In the genomic region with DNA sequence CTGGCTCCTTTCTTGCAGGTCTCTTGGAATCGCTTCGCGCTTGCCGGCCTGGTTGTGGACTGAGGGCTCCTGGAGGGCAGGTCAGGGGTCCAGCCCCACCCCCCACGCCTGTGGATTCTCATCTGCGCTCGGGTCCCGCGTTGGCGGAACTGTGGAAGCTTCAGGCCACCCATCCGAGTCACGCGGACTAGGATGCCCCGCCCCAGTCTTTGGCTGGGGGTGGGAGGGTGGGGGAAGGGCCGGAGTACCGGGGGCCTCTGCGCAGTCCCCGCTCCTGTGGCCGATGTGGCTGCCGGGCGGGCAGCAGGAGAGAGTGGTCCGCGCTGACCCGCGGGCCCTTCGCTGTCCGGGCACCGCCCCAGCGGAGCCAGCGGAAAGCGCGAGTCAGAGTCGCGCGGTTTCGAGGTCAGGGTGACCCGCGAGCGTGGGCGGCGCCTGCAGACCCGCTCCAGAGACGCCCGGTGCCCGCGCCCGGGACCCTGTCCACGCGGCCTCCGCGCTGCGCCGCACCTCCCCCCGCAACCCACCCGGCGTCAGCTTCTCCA, we compare ENCODE assay signal across 8 cellular contexts.
DNase-seq lines count a peak whose midpoint lies in the region; ATAC-seq, FAIRE-seq and TF ChIP-seq lines count a peak whose summit lies in the region.

No MANE protein-coding gene starts in this region.

- H3K4me1 ChIP-seq in H1 (replicated peaks in 1 of 4; ENCODE audit: control insufficient read depth in 3 of 4, insufficient read depth in 4 of 4, low read length in 3 of 4) (no peaks in the 10 kb centered on the region; a peak in 2 of 7 replicates), mesendoderm (ENCODE audit: control insufficient read depth, low read depth, low read length) (no peaks in the 10 kb centered on the region), stomach (peaks cover 10 to 52% (median 21%) of the 10 kb centered on the region in 4 donors)

- H3K4me2 ChIP-seq in H1 (ENCODE audit: insufficient read depth in 1 of 2, low read depth in 2 of 2, low read length in 2 of 2) (peak overlapping the region; percentile 57 to 80), mesendoderm (ENCODE audit: low read length) (peak overlapping the region; percentile 71)

- in situ Hi-C loops in GM18951 (cut with MboI; ENCODE audit: low sequenced_read_pairs, unreplicated experiment) (loop anchor here (25.0 kb wide), 1 partner anchor 229 kb away; no protein-coding TSS in a partner anchor), GM13977 (cut with MboI; ENCODE audit: low pct_unique_long_range_greater_than_20kb, low sequenced_read_pairs, unreplicated experiment) (no loop called here)

- H3K23ac ChIP-seq in H1 (ENCODE audit: insufficient read length) (no peak overlapping the region), mesendoderm (ENCODE audit: low read length) (no peak overlapping the region)

- H2BK120ac ChIP-seq in H1 (replicated peaks; ENCODE audit: low read depth, low read length) (no peak overlapping the region), mesendoderm (ENCODE audit: low read depth, low read length) (no peak overlapping the region)

- peak overlapping the region; percentile 63; the same call in 1 of the 2 replicates for H4K8ac ChIP-seq in H1 (ENCODE audit: extremely low read depth, insufficient read depth, low read length)
- no peak overlapping the region for H4K8ac ChIP-seq in mesendoderm (ENCODE audit: low read depth, low read length)

- TF ChIP-seq EP300 in H1 (IDR thresholded peaks at IDR 0.05; ENCODE audit: borderline replicate concordance in 1 of 2, low read depth in 2 of 2, low read length in 2 of 2) (no peak), stomach (IDR thresholded peaks at IDR 0.05) (no peak)

- POLR2A ChIA-PET in H1 (lab: Charles Lee; ENCODE audit: partially characterized antibody): interaction anchor here (0.7 kb wide), 1 partner anchor 109 kb away, joined by 4 read pairs; no protein-coding TSS in a partner anchor

- H3K4me3 ChIP-seq in H1 (ENCODE audit: extremely low read depth in 1 of 4, insufficient read depth in 2 of 4, low read depth in 3 of 4, low read length in 4 of 4): peak overlapping the region; percentile 34 to 69 (median 39)
- H3K4me3 ChIP-seq in mesendoderm (ENCODE audit: low read length): peak overlapping the region; percentile 28
- H3K4me3 ChIP-seq in stomach: peak overlapping the region; percentile 53 to 60 (median 55)

- TF ChIP-seq RAD21 in H1 (IDR thresholded peaks at IDR 0.05 in 1 of 2, conservative IDR thresholded peaks at IDR 0.05 in 1 of 2; ENCODE audit: low read depth in 2 of 2, low read length in 2 of 2): no peak

- H4K20me1 ChIP-seq in H1 (replicated peaks in 1 of 2; ENCODE audit: control insufficient read depth in 1 of 2, insufficient read depth in 2 of 2, low read length in 2 of 2): peaks cover 0 to 3% of the 10 kb centered on the region in 2 experiments

- H2BK5ac ChIP-seq in H1 (ENCODE audit: low read depth, low read length): no peak overlapping the region
- no peak overlapping the region for H2BK5ac ChIP-seq in mesendoderm (ENCODE audit: low read length)

- no peak overlapping the region for H3K4ac ChIP-seq in H1 (replicated peaks; ENCODE audit: insufficient read length, low read depth, low read length)
- H3K4ac ChIP-seq in mesendoderm (ENCODE audit: low read depth, low read length): peak overlapping the region; percentile 82

- H3K9me3 ChIP-seq in H1 (ENCODE audit: insufficient read depth in 2 of 2, low read depth in 1 of 2, low read length in 1 of 2) (no peaks in the 10 kb centered on the region), stomach (no peaks in the 10 kb centered on the region)

- no peaks in the 10 kb centered on the region for H3K79me2 ChIP-seq in H1 (ENCODE audit: control insufficient read depth in 1 of 2, insufficient read depth in 2 of 2, low read length in 2 of 2)
- no peaks in the 10 kb centered on the region for H3K79me2 ChIP-seq in mesendoderm (ENCODE audit: control insufficient read depth, insufficient read depth, low read length)

- no peak for FAIRE-seq in H1 (lab: Jason Lieb, UNC)

- 8% methylated on average over 12 of the region's 56 CpGs; no CpG with 5 or more reads in 1 of the 2 experiments for WGBS in H1 (ENCODE audit: extremely low coverage in 1 of 2, insufficient coverage in 1 of 2, insufficient read length in 1 of 2, insufficient replicate concordance in 2 of 2, low coverage in 1 of 2, low lambda C conversion rate in 2 of 2, missing lambda C conversion rate in 1 of 2), 2 experiments
- no CpG with 5 or more reads among the region's 56 CpGs for WGBS in mesendoderm (ENCODE audit: extremely low coverage, insufficient coverage, low lambda C conversion rate)
- WGBS in stomach, 5 donors: 2 to 7% (median 4%) methylated on average over 23 to 56 of the region's 56 CpGs

- DNase-seq in activated CD4-positive, alpha-beta T cell treated with anti-CD3 and anti-CD28 coated beads for 48 hours: peak; percentile 60
- no peak for DNase-seq in H1 (ENCODE audit: low read depth in 1 of 2, low spot score in 2 of 2)
- DNase-seq in mesendoderm: peak; percentile 13
- DNase-seq in stomach: peak; percentile 42
- DNase-seq in GM13977 (ENCODE audit: low spot score): no peak

- H4K5ac ChIP-seq in H1 (ENCODE audit: insufficient read length, low read depth, low read length): no peak overlapping the region
- no peak overlapping the region for H4K5ac ChIP-seq in mesendoderm (ENCODE audit: low read length)

- H3K27ac ChIP-seq in H1 (ENCODE audit: low read depth, low read length) (no peak overlapping the region), mesendoderm (ENCODE audit: low read depth, low read length) (no peak overlapping the region), stomach (peak overlapping the region; percentile 37 to 86 (median 77))

- H3K27me3 ChIP-seq in H1 (replicated peaks in 1 of 4; ENCODE audit: control insufficient read depth in 3 of 4, extremely low read depth in 1 of 4, insufficient read depth in 3 of 4, low read length in 3 of 4): peaks cover 0 to 13% (median 10%) of the 10 kb centered on the region in 4 experiments; a peak in 5 of 7 replicates
- H3K27me3 ChIP-seq in mesendoderm (ENCODE audit: insufficient read depth, low read length, poor library complexity): no peaks in the 10 kb centered on the region
- no peaks in the 10 kb centered on the region for H3K27me3 ChIP-seq in stomach

- ATAC-seq in HG02623 (IDR thresholded peaks at IDR 0.05; ENCODE audit: unreplicated experiment) (no peak), HG02973 (IDR thresholded peaks at IDR 0.05; ENCODE audit: unreplicated experiment) (no peak)

- H3K56ac ChIP-seq in H1 (replicated peaks; ENCODE audit: insufficient read length, low read depth, low read length): no peak overlapping the region
- H3K56ac ChIP-seq in mesendoderm (ENCODE audit: low read length): peak overlapping the region; percentile 88

- H2AK5ac ChIP-seq in H1 (ENCODE audit: low read depth, low read length) (no peak overlapping the region), mesendoderm (ENCODE audit: low read length) (no peak overlapping the region)

- H3K36me3 ChIP-seq in H1 (ENCODE audit: control insufficient read depth in 2 of 4, insufficient read depth in 4 of 4, low read length in 3 of 4) (no peaks in the 10 kb centered on the region), mesendoderm (ENCODE audit: control insufficient read depth, insufficient read depth, low read length) (no peaks in the 10 kb centered on the region), stomach (no peaks in the 10 kb centered on the region)

- intact Hi-C loops in stomach (cut with DNase I; ENCODE audit: low total_unique reads): no loop called here

- no peak overlapping the region for H3K14ac ChIP-seq in H1 (ENCODE audit: insufficient read length)

- TF ChIP-seq POLR2A in GM18951 (IDR thresholded peaks at IDR 0.05; ENCODE audit: extremely low read depth, insufficient read depth, insufficient read length): peak; percentile 44
- TF ChIP-seq POLR2A in H1 (IDR thresholded peaks at IDR 0.05; ENCODE audit: control extremely low read depth in 1 of 2, low read depth in 2 of 2, low read length in 2 of 2): no peak
- no peak for TF ChIP-seq POLR2A in stomach (IDR thresholded peaks at IDR 0.05)

- peaks cover 3% of the 10 kb centered on the region; the same call in 1 of the 2 replicates for H3K23me2 ChIP-seq in H1 (ENCODE audit: low read depth, low read length)

- 0 out of 2 replicates have a peak overlapping the region, but pooled peaks have one; percentile 78 for H3K18ac ChIP-seq in H1 (ENCODE audit: extremely low read depth, low read length)
- H3K18ac ChIP-seq in mesendoderm (ENCODE audit: low read length): peak overlapping the region; percentile 12

- H3K79me1 ChIP-seq in H1 (ENCODE audit: low read depth, low read length) (no peaks in the 10 kb centered on the region), mesendoderm (ENCODE audit: low read length) (no peaks in the 10 kb centered on the region)

- CTCF ChIA-PET in H1 (lab: Charles Lee; ENCODE audit: partially characterized antibody): interaction anchor here (0.8 to 15.1 kb wide), 8 partner anchors 8 to 203 kb away, joined by 3 to 199 read pairs (median 8); no protein-coding TSS in a partner anchor

- no peak overlapping the region for H2BK12ac ChIP-seq in H1 (ENCODE audit: low read depth, low read length)

- H4K91ac ChIP-seq in H1 (replicated peaks; ENCODE audit: insufficient read length, low read length): no peak overlapping the region

- peak overlapping the region; percentile 56; the same call in 1 of the 2 replicates for H2AFZ ChIP-seq in H1 (ENCODE audit: low read length)

- H2BK20ac ChIP-seq in H1 (ENCODE audit: low read length): no peak overlapping the region

- H2BK15ac ChIP-seq in H1 (ENCODE audit: low read length) (no peak overlapping the region), mesendoderm (replicated peaks; ENCODE audit: low read depth) (no peak overlapping the region)

- H3K9ac ChIP-seq in H1 (replicated peaks in 1 of 4; ENCODE audit: extremely low read depth in 1 of 4, low read depth in 3 of 4, low read length in 3 of 4) (no peak overlapping the region; a peak in 1 of 7 replicates), mesendoderm (ENCODE audit: low read length) (peak overlapping the region; percentile 68)

- TF ChIP-seq CTCF in H1 (IDR thresholded peaks at IDR 0.05; ENCODE audit: control extremely low read depth in 1 of 3, insufficient read depth in 1 of 3, low read depth in 1 of 3, low read length in 3 of 3): no peak
- TF ChIP-seq CTCF in stomach (IDR thresholded peaks at IDR 0.05): no peak
- TF ChIP-seq CTCF in GM13977 (IDR thresholded peaks at IDR 0.05; ENCODE audit: extremely low read depth, insufficient read depth, missing control alignments): no peak

TF ChIP-seq in H1, 55 proteins besides CTCF, POLR2A, EP300 and RAD21 (continues in another document):
- no peak for TF ChIP-seq TAF1 (IDR thresholded peaks at IDR 0.05; ENCODE audit: low read depth, low read length)
- TF ChIP-seq SIN3A (conservative IDR thresholded peaks at IDR 0.05 in 1 of 2, IDR thresholded peaks at IDR 0.05 in 1 of 2; ENCODE audit: low read depth in 1 of 2, low read length in 2 of 2): no peak
- no peak for TF ChIP-seq KDM1A (IDR thresholded peaks at IDR 0.05; ENCODE audit: borderline replicate concordance, low read length)
- TF ChIP-seq RXRA (IDR thresholded peaks at IDR 0.05; ENCODE audit: insufficient read depth, low read depth, low read length): no peak
- TF ChIP-seq SP1 (IDR thresholded peaks at IDR 0.05; ENCODE audit: low read depth, low read length): no peak
- 0 out of 2 replicates have a peak, but pooled peaks have one; percentile 8 for TF ChIP-seq BACH1 (IDR thresholded peaks at IDR 0.05; ENCODE audit: low read length)
- no peak for TF ChIP-seq ASH2L (IDR thresholded peaks at IDR 0.05; ENCODE audit: low read length)

Comparison
In these comparisons a context has a peak if more than half of its experiments do, and no peak if none do; other contexts are left out.
1. DNase-seq: peak in activated CD4-positive, alpha-beta T cell treated with anti-CD3 and anti-CD28 coated beads for 48 hours (single experiment), mesendoderm (single experiment) and stomach (single experiment); none in H1 (0 of 2) and GM13977 (single experiment).
2. H3K27ac ChIP-seq: peak in stomach (5 of 5); none in H1 (single experiment) and mesendoderm (single experiment).
3. Peak in every context shown above with its lines, with median percentiles within 50 percentile points of each other: H3K4me3 ChIP-seq.